In the genomic region with DNA sequence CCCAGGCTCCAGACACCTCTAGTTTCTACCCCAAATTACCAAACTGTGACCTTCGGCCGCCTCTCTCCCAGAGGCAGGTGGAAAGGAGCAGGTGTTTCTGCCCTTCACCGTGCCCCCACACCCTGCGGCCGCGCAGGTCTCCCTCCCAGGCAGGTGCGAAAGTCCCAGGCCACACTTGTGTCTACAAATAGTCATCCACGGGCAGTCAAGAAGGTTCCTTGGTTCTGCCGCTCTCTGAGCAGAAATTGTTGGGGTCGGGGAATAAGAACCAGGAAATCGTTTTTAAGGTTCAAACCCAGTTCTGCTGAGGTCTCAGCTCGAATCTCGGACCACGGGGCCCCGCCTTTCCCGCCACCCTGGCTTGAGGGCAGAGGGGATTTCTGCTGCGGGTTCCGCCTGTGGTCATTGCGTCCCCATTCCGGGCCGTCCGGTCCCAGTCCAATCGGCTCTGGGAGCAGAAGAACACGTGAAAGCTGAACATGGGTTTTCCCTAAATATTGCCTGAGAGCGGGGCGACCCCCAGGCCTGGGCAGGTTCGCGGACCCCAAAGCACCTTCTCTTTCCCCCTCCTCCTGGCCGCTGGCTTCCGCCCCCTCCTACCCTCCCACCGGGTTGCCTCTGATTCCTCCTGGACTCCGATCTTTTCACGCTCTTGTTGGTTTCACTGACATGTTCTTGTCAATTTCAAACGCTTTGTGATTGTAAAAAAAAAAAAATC, we compare ENCODE assay signal across 8 cellular contexts. TPM values are rescaled to one million over a fixed set of nuclear protein-coding genes. Genes with fewer than 3 reads are reported as not detected.
A peak's percentile ranks its signal among the peaks of the same experiment; 100 is the strongest.
DNase-seq lines count a peak whose midpoint lies in the region; ATAC-seq, FAIRE-seq and TF ChIP-seq lines count a peak whose summit lies in the region.

No MANE protein-coding gene starts in this region.

- TF ChIP-seq EP300 in HepG2 (IDR thresholded peaks at IDR 0.05; ENCODE audit: low read depth in 2 of 2, low read length in 2 of 2), result no peak
- TF ChIP-seq EP300 in HepG2 (CRISPR knock-in tag; IDR thresholded peaks at IDR 0.05; ENCODE audit: borderline replicate concordance), result no peak

- H3K4me3 ChIP-seq in breast epithelium, result peak overlapping the region; percentile 74 to 93 (median 82)
- H3K4me3 ChIP-seq in HepG2 (replicated peaks in 1 of 3; ENCODE audit: insufficient read depth in 1 of 3, low read depth in 2 of 3, low read length in 3 of 3), result peak overlapping the region; percentile 75 to 77 (median 76)
- H3K4me3 ChIP-seq in testis, result peak overlapping the region; percentile 56 to 65

- H3K4me1 Mint-ChIP-seq in T-helper 2 cell treated with Interferon-gamma antibody and Interleukin-4, amounts not matched to agents 5 μg/mL and 100 μg/mL, for 36 hours (ENCODE audit: low read depth), result peaks cover 40% of the 10 kb centered on the region

- H3K4me1 ChIP-seq in breast epithelium, result no peaks in the 10 kb centered on the region
- H3K4me1 ChIP-seq in HepG2 (ENCODE audit: insufficient read depth, low read length), result peaks cover 48% of the 10 kb centered on the region
- H3K4me1 ChIP-seq in testis, result peaks cover 13% of the 10 kb centered on the region

- H4K20me1 ChIP-seq in HepG2 (ENCODE audit: insufficient read depth, low read length), result peaks cover 24% of the 10 kb centered on the region

- no peak for TF ChIP-seq RAD21 in HepG2 (CRISPR knock-in tag; IDR thresholded peaks at IDR 0.05)

- BruUV-seq in HepG2 (replicated peaks; lab: Mats Ljungman, UMichigan), result no TSS peak

- no peaks in the 10 kb centered on the region for H3K27me3 ChIP-seq in breast epithelium
- peaks cover 11 to 49% of the 10 kb centered on the region in 2 experiments for H3K27me3 ChIP-seq in HepG2 (ENCODE audit: control insufficient read depth in 1 of 2, insufficient read depth in 2 of 2, low read length in 2 of 2)
- H3K27me3 ChIP-seq in testis, result no peaks in the 10 kb centered on the region

- 3% methylated on average over 31 of the region's 34 CpGs for WGBS in HepG2 (ENCODE audit: low lambda C conversion rate)
- WGBS in testis, 2 donors, result 0 to 1% methylated on average over 32 to 34 of the region's 34 CpGs

- peak overlapping the region; percentile 99 for H3K4me2 ChIP-seq in HepG2 (ENCODE audit: low read depth, low read length)

- peak overlapping the region; percentile 91 for H3K4me3 Mint-ChIP-seq in T-helper 2 cell treated with Interferon-gamma antibody and Interleukin-4, amounts not matched to agents 5 μg/mL and 100 μg/mL, for 36 hours

- TF ChIP-seq CTCF in breast epithelium (IDR thresholded peaks at IDR 0.05) (no peak), HepG2 (CRISPR knock-in tag; IDR thresholded peaks at IDR 0.05) (no peak), testis (IDR thresholded peaks at IDR 0.05) (no peak)

- TF ChIP-seq POLR2A in breast epithelium (IDR thresholded peaks at IDR 0.05) (no peak), HepG2 (IDR thresholded peaks at IDR 0.05; ENCODE audit: insufficient read depth in 1 of 2, low read depth in 2 of 2, low read length in 2 of 2) (no peak), testis (IDR thresholded peaks at IDR 0.05) (no peak)

- intact Hi-C loops in breast epithelium (cut with DNase I; ENCODE audit: low total_unique reads), result loop anchor here (5.0 kb wide), 1 partner anchor 40 kb away; no protein-coding TSS in a partner anchor
- intact Hi-C loops in HepG2 (cut with micrococcal nuclease; ENCODE audit: unreplicated experiment), result no loop called here
- intact Hi-C loops in testis (cut with DNase I; ENCODE audit: low total_unique reads), result no loop called here

- H3K36me3 ChIP-seq in breast epithelium, result no peaks in the 10 kb centered on the region
- H3K36me3 ChIP-seq in HepG2 (replicated peaks in 1 of 2; ENCODE audit: control insufficient read depth in 1 of 2, insufficient read depth in 2 of 2, low read length in 2 of 2), result no peaks in the 10 kb centered on the region
- no peaks in the 10 kb centered on the region for H3K36me3 ChIP-seq in testis (ENCODE audit: low read depth, missing control alignments)

- no peaks in the 10 kb centered on the region for H3K9me3 Mint-ChIP-seq in T-helper 2 cell treated with Interferon-gamma antibody and Interleukin-4, amounts not matched to agents 5 μg/mL and 100 μg/mL, for 36 hours

- peaks cover 4% of the 10 kb centered on the region for H3K36me3 Mint-ChIP-seq in T-helper 2 cell treated with Interferon-gamma antibody and Interleukin-4, amounts not matched to agents 5 μg/mL and 100 μg/mL, for 36 hours (ENCODE audit: low read depth)

- H3K9ac ChIP-seq in HepG2 (ENCODE audit: insufficient read depth, low read depth, low read length), result peak overlapping the region; percentile 84

- H3K27me3 Mint-ChIP-seq in T-helper 2 cell treated with Interferon-gamma antibody and Interleukin-4, amounts not matched to agents 5 μg/mL and 100 μg/mL, for 36 hours (ENCODE audit: low read depth), result peaks cover 52% of the 10 kb centered on the region

- DNase-seq in T-helper 2 cell treated with Interferon-gamma antibody and Interleukin-4, amounts not matched to agents 5 μg/mL and 100 μg/mL, for 36 hours (ENCODE audit: low spot score), result peak; percentile 35
- DNase-seq in T-helper 2 cell (no peak), NCI-H774 (lab: John Stamatoyannopoulos, UW) (peak; percentile 37), breast epithelium (ENCODE audit: low spot score in 2 of 2) (peak in 1 of 2 donors; percentile 53), HepG2 (ENCODE audit: low spot score) (no peak), testis (peak; percentile 26), occipital lobe (lab: John Stamatoyannopoulos, UW) (no peak)

- CTCF ChIA-PET in HepG2 (lab: Yijun Ruan, JAX; ENCODE audit: low intra/inter-chr PET ratio, low total read pairs), result no interaction called here

- H3K27ac ChIP-seq in breast epithelium (peak overlapping the region; percentile 96 to 99), HepG2 (ENCODE audit: extremely low read length, insufficient read depth, low read length) (no peak overlapping the region), testis (peak overlapping the region; percentile 48 to 90)

- in situ Hi-C loops in HepG2 (cut with HindIII; ENCODE audit: extremely low pct_ligation_motif_present, low pct_unique_long_range_greater_than_20kb), result no loop called here

- H3K9me3 ChIP-seq in breast epithelium (no peaks in the 10 kb centered on the region), HepG2 (ENCODE audit: low read length) (no peaks in the 10 kb centered on the region), testis (no peaks in the 10 kb centered on the region)

- no peak overlapping the region for H2AFZ ChIP-seq in HepG2 (ENCODE audit: low read length)

- H3K27ac Mint-ChIP-seq in T-helper 2 cell treated with Interferon-gamma antibody and Interleukin-4, amounts not matched to agents 5 μg/mL and 100 μg/mL, for 36 hours, result peak overlapping the region; percentile 98

- no peak for FAIRE-seq in HepG2 (lab: Jason Lieb, UNC)

- POLR2A ChIA-PET in HepG2 (lab: Yijun Ruan, JAX), result interaction anchor here (1.1 to 2.7 kb wide), 7 partner anchors 7 to 152 kb away, joined by 4 to 33 read pairs (median 9); no protein-coding TSS in a partner anchor

- peak; percentile 3 for ATAC-seq in HepG2
- no peak for ATAC-seq in GM21360 (IDR thresholded peaks at IDR 0.05; ENCODE audit: unreplicated experiment)

- peaks cover 17% of the 10 kb centered on the region for H3K79me2 ChIP-seq in HepG2 (ENCODE audit: insufficient read depth, low read length)

TF ChIP-seq in HepG2, 621 proteins besides CTCF, POLR2A, EP300 and RAD21 (continues in another document):
- peak; percentile 12 for TF ChIP-seq HNRNPLL (IDR thresholded peaks at IDR 0.05; ENCODE audit: low read depth, low read length, poor library complexity, severe bottlenecking)
- no peak; the same call in 1 of the 2 replicates for TF ChIP-seq KDM2A (CRISPR knock-in tag; IDR thresholded peaks at IDR 0.05; ENCODE audit: borderline replicate concordance, low read depth)
- TF ChIP-seq ONECUT2 (CRISPR knock-in tag; IDR thresholded peaks at IDR 0.05), result no peak
- 0 out of 2 replicates have a peak, but pooled peaks have one; percentile 66 for TF ChIP-seq CBX2 (IDR thresholded peaks at IDR 0.05; ENCODE audit: low read depth, low read length)
- no peak for TF ChIP-seq CBX2 (CRISPR knock-in tag; IDR thresholded peaks at IDR 0.05; ENCODE audit: low read depth)
- TF ChIP-seq ZZZ3 (CRISPR knock-in tag; IDR thresholded peaks at IDR 0.05; ENCODE audit: borderline replicate concordance), result 0 out of 2 replicates have a peak, but pooled peaks have one; percentile 36
- TF ChIP-seq ZNF746 (CRISPR knock-in tag; IDR thresholded peaks at IDR 0.05), result 0 out of 2 replicates have a peak, but pooled peaks have one; percentile 48
- peak; percentile 96 for TF ChIP-seq EZH2 (conservative IDR thresholded peaks at IDR 0.05; ENCODE audit: low read depth, low read length)

RNA-seq across cellular contexts. Expression of gene ATF3, which starts 1.2 kb away (rescaled TPM):
- 10 to 100 TPM in 2 of 3 donors, 1 to 10 TPM in 1; 6.7 to 90.9 (median 26.9) TPM for total RNA-seq in breast epithelium
- total RNA-seq in HepG2 (2016; rRNA removed; fragmentation: Illumina TruSeq; extraction: Trizol), result 3.6 and 5.0 TPM in 2 replicates
- total RNA-seq in HepG2 (2016; cell fraction: cytosol; rRNA removed; fragmentation: Illumina TruSeq; extraction: Trizol; ENCODE audit: low read depth), result 1.9 and 2.6 TPM in 2 replicates
- 3.0 and 5.9 TPM in 2 replicates for total RNA-seq in HepG2 (2016; cell fraction: insoluble cytoplasmic fraction; rRNA removed; fragmentation: Illumina TruSeq; extraction: Trizol)
- total RNA-seq in HepG2 (2016; cell fraction: membrane; rRNA removed; fragmentation: Illumina TruSeq; extraction: Trizol), result 3.1 and 3.3 TPM in 2 replicates
- 8.8 and 10.0 TPM in 2 replicates for total RNA-seq in HepG2 (2016; cell fraction: nucleus; rRNA removed; fragmentation: Illumina TruSeq; extraction: Trizol)
- 13.0 and 16.4 TPM in 2 replicates for polyA plus RNA-seq in HepG2 (2011; rRNA removed)
- 8.2 and 12.1 TPM in 2 replicates for polyA plus RNA-seq in HepG2 (2011; cell fraction: cytosol; rRNA removed)
- 25.9 and 26.8 TPM in 2 replicates for polyA plus RNA-seq in HepG2 (2011; cell fraction: nucleus; rRNA removed)
- polyA plus RNA-seq in HepG2 (2012), result 11.7 and 51.2 TPM in 2 replicates
- polyA plus RNA-seq in HepG2 (2016; cell fraction: cytosol; fragmentation: Illumina TruSeq; extraction: Trizol; ENCODE audit: low read depth), result 1.0 and 1.1 TPM in 2 replicates
- 4.8 and 6.8 TPM in 2 replicates for polyA plus RNA-seq in HepG2 (2016; cell fraction: insoluble cytoplasmic fraction; fragmentation: Illumina TruSeq; extraction: Trizol; ENCODE audit: low read depth)
- polyA plus RNA-seq in HepG2 (2016; cell fraction: membrane; fragmentation: Illumina TruSeq; extraction: Trizol; ENCODE audit: low read depth), result 1.8 and 2.5 TPM in 2 replicates
- polyA plus RNA-seq in HepG2 (2016; cell fraction: nucleus; fragmentation: Illumina TruSeq; extraction: Trizol; ENCODE audit: insufficient read depth, low read depth), result 13.0 and 17.6 TPM in 2 replicates
- 17.2 and 17.6 TPM in 2 replicates for polyA minus RNA-seq in HepG2 (2011; rRNA and poly(A)+ RNA removed; ENCODE audit: low replicate concordance)
- 5.8 and 9.3 TPM in 2 replicates for polyA minus RNA-seq in HepG2 (2011; cell fraction: cytosol; rRNA and poly(A)+ RNA removed)
- 30.1 and 52.5 TPM in 2 replicates for polyA minus RNA-seq in HepG2 (2011; cell fraction: nucleus; rRNA and poly(A)+ RNA removed)
- total RNA-seq in testis, result 1 to 10 TPM; 3.2 to 4.6 TPM
- polyA plus RNA-seq in testis (ENCODE audit: insufficient read depth, low read depth, low replicate concordance), result 9.0 TPM
- total RNA-seq in occipital lobe, result 3.1 TPM

Comparison
In these comparisons a context has a peak if more than half of its experiments do, and no peak if none do; other contexts are left out.
1. DNase-seq: peak in T-helper 2 cell treated with Interferon-gamma antibody and Interleukin-4, amounts not matched to agents 5 μg/mL and 100 μg/mL, for 36 hours (single experiment), NCI-H774 (single experiment) and testis (single experiment); none in T-helper 2 cell (0 of 5), HepG2 (single experiment) and occipital lobe (single experiment).
2. Peak in every context shown above with its lines, with median percentiles within 50 percentile points of each other: H3K4me3 ChIP-seq.